ENCODE assay signal across 8 cellular contexts in the genomic region with DNA sequence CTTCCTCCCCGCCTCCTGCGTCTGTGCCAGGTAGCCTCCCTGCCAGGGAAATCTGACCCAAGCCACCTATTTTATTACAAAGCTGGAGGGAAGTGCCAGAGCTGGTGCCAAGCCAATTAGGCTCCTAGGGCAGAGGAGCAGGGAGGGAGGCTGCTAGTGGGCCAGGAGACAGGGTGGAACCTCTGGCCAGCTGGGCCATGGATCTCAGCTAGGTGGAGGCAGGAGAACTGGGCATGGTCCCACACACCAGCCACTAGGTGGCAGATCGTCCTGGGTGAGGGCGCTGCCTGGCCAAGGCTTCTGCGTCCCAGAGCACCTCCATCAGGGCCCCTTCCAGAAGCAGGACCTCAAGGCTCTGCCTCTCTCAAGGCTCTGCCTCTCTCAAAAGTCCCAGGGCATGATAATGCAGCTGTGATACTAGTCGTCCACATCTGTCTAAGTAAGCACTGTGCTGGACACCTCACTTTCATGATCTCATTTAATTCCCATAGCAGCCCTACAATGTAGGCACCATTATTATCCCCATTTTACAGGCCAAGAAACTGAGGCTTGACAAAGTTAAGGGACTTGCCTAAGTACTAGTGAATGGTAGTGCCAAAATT. TPM values are rescaled to one million over a fixed set of nuclear protein-coding genes. Genes with fewer than 3 reads are reported as not detected.
DNase-seq lines count a peak whose midpoint lies in the region; ATAC-seq, FAIRE-seq and TF ChIP-seq lines count a peak whose summit lies in the region.

No MANE protein-coding gene starts in this region.

- H3K27me3 ChIP-seq in ascending aorta (no peaks in the 10 kb centered on the region), hepatocyte (no peaks in the 10 kb centered on the region)

- ATAC-seq in GM21447 (IDR thresholded peaks at IDR 0.05; ENCODE audit: unreplicated experiment) (peak; percentile 55), GM21367 (IDR thresholded peaks at IDR 0.05; ENCODE audit: unreplicated experiment) (no peak)

- no peak overlapping the region for H3K4me2 ChIP-seq in hepatocyte

- TF ChIP-seq CTCF in D721Med (IDR thresholded peaks at IDR 0.05; ENCODE audit: insufficient read depth, missing control alignments) (peak; percentile 70), ascending aorta (IDR thresholded peaks at IDR 0.05) (peak; percentile 56 to 80 (median 72)), hepatocyte (IDR thresholded peaks at IDR 0.05; ENCODE audit: poor library complexity) (peak; percentile 61)

- H3K79me2 ChIP-seq in hepatocyte, result peaks cover 4% of the 10 kb centered on the region

- H3K9me2 ChIP-seq in hepatocyte (replicated peaks; ENCODE audit: insufficient read depth), result no peaks in the 10 kb centered on the region

- no peaks in the 10 kb centered on the region for H3K9me3 ChIP-seq in ascending aorta
- no peaks in the 10 kb centered on the region for H3K9me3 ChIP-seq in hepatocyte (ENCODE audit: low read depth)

- no peak for FAIRE-seq in D721Med (lab: Jason Lieb, UNC)

- no peaks in the 10 kb centered on the region for H4K20me1 ChIP-seq in hepatocyte (ENCODE audit: insufficient read depth, poor library complexity, severe bottlenecking)

- H3K36me3 ChIP-seq in ascending aorta (no peaks in the 10 kb centered on the region), hepatocyte (replicated peaks; ENCODE audit: insufficient read depth, low read depth) (no peaks in the 10 kb centered on the region)

- H3K27ac ChIP-seq in ascending aorta (peak overlapping the region in 1 of 2 donors; percentile 42), hepatocyte (no peak overlapping the region)

- H3K4me3 ChIP-seq in ascending aorta, result no peak overlapping the region
- no peak overlapping the region for H3K4me3 ChIP-seq in hepatocyte

- intact Hi-C loops in ascending aorta (cut with DNase I), result loop anchor here (1.0 to 10.0 kb wide), 3 partner anchors 27 to 210 kb away; a partner anchor contains a TSS

- 35% methylated on average over 6 of the region's 6 CpGs for WGBS in hepatocyte (ENCODE audit: low lambda C conversion rate, missing lambda C conversion rate)

- no peak overlapping the region for H2AFZ ChIP-seq in hepatocyte

- peaks cover 0 to 5% of the 10 kb centered on the region in 2 donors for H3K4me1 ChIP-seq in ascending aorta
- H3K4me1 ChIP-seq in hepatocyte (ENCODE audit: insufficient read depth), result peaks cover 5% of the 10 kb centered on the region

- DNase-seq in D721Med (ENCODE audit: insufficient read length, low spot score) (no peak), LoVo (ENCODE audit: low spot score) (peak; percentile 73), T follicular helper cell (ENCODE audit: low read depth) (peak; percentile 30), ascending aorta (ENCODE audit: low spot score in 2 of 2) (peak; percentile 32 to 85), hepatocyte (ENCODE audit: low spot score) (peak; percentile 85)
- DNase-seq in stimulated activated CD4-positive, alpha-beta T cell treated with anti-CD3 and anti-CD28 coated beads, Interleukin-12 subunit alpha, Interleukin-12 subunit beta, amount 100 ng/mL, for 24 hours (ENCODE audit: low read depth in 2 of 2), result peak; percentile 37 to 53

RNA-seq across cellular contexts. Expression of a gene that starts 4.5 kb away (rescaled TPM):
- 12.1 TPM for total RNA-seq in ascending aorta
- 15.9 and 18.5 TPM in 2 replicates for total RNA-seq in hepatocyte
- 23.1 and 32.0 TPM in 2 replicates for polyA plus RNA-seq in hepatocyte

RNA-seq across cellular contexts. Expression of a gene that starts 26.3 kb away (rescaled TPM):
- total RNA-seq in ascending aorta, result 36.3 TPM
- total RNA-seq in hepatocyte, result 12.3 and 12.8 TPM in 2 replicates
- polyA plus RNA-seq in hepatocyte, result 18.6 and 23.6 TPM in 2 replicates
